In the genomic region with DNA sequence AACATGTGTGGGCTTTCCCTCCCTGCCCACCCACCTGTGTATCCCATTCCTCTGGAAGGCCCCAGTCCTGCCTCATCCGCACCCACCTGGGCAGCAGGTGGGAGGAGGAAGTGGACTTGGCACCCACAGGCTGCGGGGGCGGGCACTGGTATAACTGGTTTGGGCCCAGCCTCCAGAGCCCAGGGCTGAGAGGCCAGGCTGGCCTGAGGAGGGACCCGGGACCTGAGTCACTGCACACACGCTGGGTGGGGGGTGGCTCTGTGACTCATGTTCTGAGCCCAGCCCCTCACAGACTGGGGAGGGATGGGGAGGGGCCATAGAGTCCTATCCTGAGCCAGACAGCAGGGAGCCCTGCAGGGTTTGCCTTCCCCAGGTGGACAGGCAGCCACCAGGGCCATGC, we compare ENCODE assay signal across 9 cellular contexts. TPM values are rescaled to one million over a fixed set of nuclear protein-coding genes. Genes with fewer than 3 reads are reported as not detected.
DNase-seq lines count a peak whose midpoint lies in the region; ATAC-seq and TF ChIP-seq lines count a peak whose summit lies in the region.
"Had no signal": no experiment of that assay in that cellular context is flagged by ENCODE, and none has a peak within 500 bp of the region (broad histone marks: within the 10 kb centered on the region; RNA-seq: fewer than 3 reads in every experiment).

No MANE protein-coding gene starts in this region.

- peaks cover 27% of the 10 kb centered on the region for H3K4me1 ChIP-seq in colonic mucosa

- H3K36me3 ChIP-seq in colonic mucosa = no peaks in the 10 kb centered on the region

- no peak for ATAC-seq in GM21360 (IDR thresholded peaks at IDR 0.05; ENCODE audit: unreplicated experiment)
- no peak for ATAC-seq in Right ventricle myocardium inferior
- ATAC-seq: effector memory CD8-positive, alpha-beta T cell had no signal

- DNase-seq in M059J (ENCODE audit: low read depth) (peak; percentile 95), colonic mucosa (peak; percentile 96), mucosa of gallbladder (ENCODE audit: low spot score) (peak; percentile 92), GM20000 (ENCODE audit: low spot score) (no peak), NCI-H2227 treated with DMSO at 0.1 percent for 48 hours (lab: John Stamatoyannopoulos, UW) (no peak), Right ventricle myocardium inferior (ENCODE audit: missing footprints) (no peak)
- DNase-seq: effector memory CD8-positive, alpha-beta T cell had no signal

- H3K27ac ChIP-seq in C4-2B (peak overlapping the region; percentile 94), colonic mucosa (peak overlapping the region; percentile 95)

- TF ChIP-seq CTCF in C4-2B (conservative IDR thresholded peaks at IDR 0.05) (no peak), colonic mucosa (IDR thresholded peaks at IDR 0.05) (no peak), GM20000 (IDR thresholded peaks at IDR 0.05; ENCODE audit: extremely low read depth, missing control alignments) (no peak)

- H3K9me3 ChIP-seq in colonic mucosa = no peaks in the 10 kb centered on the region

- no peak overlapping the region for H3K4me3 ChIP-seq in colonic mucosa

- peak overlapping the region; percentile 54 to 88 for H3K9ac ChIP-seq in colonic mucosa (ENCODE audit: low read depth in 2 of 2, low read length in 2 of 2)

- intact Hi-C loops in colonic mucosa (cut with DNase I) (no loop called here), Right ventricle myocardium inferior (cut with DNase I) (no loop called here)

- no peaks in the 10 kb centered on the region for H3K27me3 ChIP-seq in colonic mucosa

RNA-seq across cellular contexts. Expression of gene PHLDA2, which starts 16.7 kb away (rescaled TPM):
- 9.1 and 18.9 TPM in 2 replicates for total RNA-seq in M059J (2014; rRNA removed; shearing (Covaris generic))
- total RNA-seq in colonic mucosa (10 to 100 TPM; 31.6 to 41.6 TPM), mucosa of gallbladder (38.7 TPM), Right ventricle myocardium inferior (0.65 TPM)

RNA-seq across cellular contexts. Expression of gene CDKN1C, which starts 26.9 kb away (rescaled TPM):
- 4.4 and 6.2 TPM in 2 replicates for total RNA-seq in M059J (2014; rRNA removed; shearing (Covaris generic))
- total RNA-seq in colonic mucosa (10 to 100 TPM; 10.9 to 18.2 TPM), mucosa of gallbladder (59.4 TPM), Right ventricle myocardium inferior (40.0 TPM)

Comparison
In these comparisons a context has a peak if more than half of its experiments do, and no peak if none do; other contexts are left out.
1. DNase-seq: peak in M059J (single experiment), colonic mucosa (single experiment) and mucosa of gallbladder (single experiment); none in GM20000 (single experiment), NCI-H2227 treated with DMSO at 0.1 percent for 48 hours (single experiment) and Right ventricle myocardium inferior (single experiment).